In the genomic region with DNA sequence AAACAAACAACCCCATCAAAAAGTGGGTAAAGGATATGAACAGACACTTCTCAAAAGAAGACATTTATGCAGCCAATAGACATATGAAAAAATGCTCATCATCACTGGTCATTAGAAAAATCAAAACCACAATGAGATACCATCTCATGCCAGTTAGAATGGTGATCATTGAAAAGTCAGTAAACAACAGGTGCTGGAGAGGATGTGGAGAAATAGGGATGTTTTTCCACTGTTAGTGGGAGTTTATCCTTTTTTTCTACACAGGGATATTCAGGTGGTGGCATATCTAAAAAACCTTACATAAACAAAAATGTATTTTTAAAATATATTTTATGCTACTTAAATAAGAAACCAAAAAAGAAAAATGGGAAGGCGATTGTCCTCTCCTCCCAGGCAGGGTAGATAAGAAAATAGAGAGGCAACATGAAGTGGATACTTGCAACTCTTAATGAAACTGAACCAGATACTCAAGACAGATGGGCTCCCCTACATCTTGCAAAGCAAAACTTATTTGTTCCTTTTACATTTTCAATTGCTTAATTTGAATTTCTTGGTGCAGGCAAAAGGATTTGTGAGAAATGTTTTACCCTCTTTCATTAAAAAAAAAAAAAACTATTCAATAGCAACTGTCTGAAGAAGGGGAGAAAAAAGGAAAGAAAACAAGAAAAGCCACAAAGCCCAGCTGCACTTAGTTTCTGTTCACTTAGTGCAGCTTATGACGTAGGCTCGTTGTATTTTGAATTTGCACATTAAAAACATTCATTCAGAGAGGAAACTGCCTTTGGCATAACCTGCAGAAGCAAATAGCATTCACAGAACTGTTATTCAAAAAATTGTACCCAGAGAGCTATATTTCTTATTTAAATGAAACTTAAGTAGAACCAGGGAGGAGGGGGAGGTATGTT, we compare ENCODE assay signal across 9 cellular contexts. TPM values are rescaled to one million over a fixed set of nuclear protein-coding genes. Genes with fewer than 3 reads are reported as not detected.
DNase-seq lines count a peak whose midpoint lies in the region; ATAC-seq and TF ChIP-seq lines count a peak whose summit lies in the region.
"Had no signal": no experiment of that assay in that cellular context is flagged by ENCODE, and none has a peak within 500 bp of the region (broad histone marks: within the 10 kb centered on the region; RNA-seq: fewer than 3 reads in every experiment).

No MANE protein-coding gene starts in this region.

- ATAC-seq in HG03039 (IDR thresholded peaks at IDR 0.05; ENCODE audit: unreplicated experiment) (peak; percentile 92), aorta (ENCODE audit: low FRiP score) (peak; percentile 62)

- TF ChIP-seq POLR2A in adrenal gland (IDR thresholded peaks at IDR 0.05) = no peak

- intact Hi-C loops in aorta (cut with DNase I) (loop anchor here (2.0 to 10.0 kb wide), 2 partner anchors 16 to 54 kb away; no protein-coding TSS in a partner anchor), adrenal gland (cut with DNase I) (no loop called here)

- no peaks in the 10 kb centered on the region for H3K36me3 ChIP-seq in aorta (ENCODE audit: control insufficient read depth in 1 of 2, insufficient read depth in 2 of 2, low read length in 1 of 2)
- H3K36me3 ChIP-seq in adrenal gland (replicated peaks in 1 of 2) = no peaks in the 10 kb centered on the region

- H3K9me3 ChIP-seq in aorta (ENCODE audit: control insufficient read depth, low read length) (no peaks in the 10 kb centered on the region), adrenal gland (replicated peaks in 1 of 3) (no peaks in the 10 kb centered on the region)

- H3K27ac Mint-ChIP-seq in activated naive CD4-positive, alpha-beta T cell treated with anti-CD3 and anti-CD28 coated beads, Interleukin-2, amount 50 U/mL, for 24 hours = peak overlapping the region; percentile 85
- peak overlapping the region; percentile 74 to 93 (median 90) for H3K27ac Mint-ChIP-seq in immature natural killer cell
- H3K27ac Mint-ChIP-seq: dendritic cell treated with granulocyte-macrophage colony-stimulating factor and Interleukin-4, amounts not matched to agents 40 ng/mL and 50 ng/mL, for 4 days had no signal

- H3K9me3 Mint-ChIP-seq in activated naive CD4-positive, alpha-beta T cell treated with anti-CD3 and anti-CD28 coated beads, Interleukin-2, amount 50 U/mL, for 24 hours = no peaks in the 10 kb centered on the region
- no peaks in the 10 kb centered on the region for H3K9me3 Mint-ChIP-seq in immature natural killer cell
- H3K9me3 Mint-ChIP-seq: dendritic cell treated with granulocyte-macrophage colony-stimulating factor and Interleukin-4, amounts not matched to agents 40 ng/mL and 50 ng/mL, for 4 days had no signal

- WGBS in aorta, 2 donors = 17 to 18% methylated on average over 3 of the region's 3 CpGs
- 58 to 73% (median 68%) methylated on average over 3 of the region's 3 CpGs for WGBS in adrenal gland, 4 donors

- H3K27ac ChIP-seq in aorta (ENCODE audit: low read depth in 1 of 2, low read length in 2 of 2) (peak overlapping the region in 1 of 2 donors; percentile 100), adrenal gland (peak overlapping the region in 1 of 5 donors; percentile 17)

- H3K36me3 Mint-ChIP-seq in activated naive CD4-positive, alpha-beta T cell treated with anti-CD3 and anti-CD28 coated beads, Interleukin-2, amount 50 U/mL, for 24 hours = no peaks in the 10 kb centered on the region
- no peaks in the 10 kb centered on the region for H3K36me3 Mint-ChIP-seq in immature natural killer cell

- H3K4me1 Mint-ChIP-seq in activated naive CD4-positive, alpha-beta T cell treated with anti-CD3 and anti-CD28 coated beads, Interleukin-2, amount 50 U/mL, for 24 hours = peaks cover 43% of the 10 kb centered on the region
- peaks cover 32 to 35% of the 10 kb centered on the region in 2 donors for H3K4me1 Mint-ChIP-seq in immature natural killer cell

- no peaks in the 10 kb centered on the region for H3K27me3 Mint-ChIP-seq in activated naive CD4-positive, alpha-beta T cell treated with anti-CD3 and anti-CD28 coated beads, Interleukin-2, amount 50 U/mL, for 24 hours
- H3K27me3 Mint-ChIP-seq in immature natural killer cell (ENCODE audit: low read depth in 3 of 3) = peaks cover 0 to 2% (median 1%) of the 10 kb centered on the region in 3 donors
- H3K27me3 Mint-ChIP-seq: dendritic cell treated with granulocyte-macrophage colony-stimulating factor and Interleukin-4, amounts not matched to agents 40 ng/mL and 50 ng/mL, for 4 days had no signal

- no peak for TF ChIP-seq CTCF in adrenal gland (IDR thresholded peaks at IDR 0.05)

- no peak for DNase-seq in activated naive CD4-positive, alpha-beta T cell treated with anti-CD3 and anti-CD28 coated beads, Interleukin-2, amount 50 U/mL, for 16 hours
- DNase-seq in T-helper 1 cell (peak in 3 of 5 donors; percentile 4 to 89 (median 10)), immature natural killer cell (peak; percentile 43 to 64 (median 55)), aorta (no peak), adrenal gland (no peak), NCI-H446 (lab: John Stamatoyannopoulos, UW) (no peak)

- no peak overlapping the region for H3K4me3 ChIP-seq in aorta (ENCODE audit: low read length in 2 of 2)
- H3K4me3 ChIP-seq in adrenal gland = no peak overlapping the region

- peak overlapping the region; percentile 69 for H3K4me3 Mint-ChIP-seq in activated naive CD4-positive, alpha-beta T cell treated with anti-CD3 and anti-CD28 coated beads, Interleukin-2, amount 50 U/mL, for 24 hours
- peak overlapping the region in 4 of 5 donors; percentile 31 to 74 (median 50) for H3K4me3 Mint-ChIP-seq in immature natural killer cell
- H3K4me3 Mint-ChIP-seq: dendritic cell treated with granulocyte-macrophage colony-stimulating factor and Interleukin-4, amounts not matched to agents 40 ng/mL and 50 ng/mL, for 4 days had no signal

- no peaks in the 10 kb centered on the region for H3K27me3 ChIP-seq in aorta (ENCODE audit: control insufficient read depth in 1 of 2, insufficient read depth in 2 of 2, low read length in 1 of 2)
- no peaks in the 10 kb centered on the region for H3K27me3 ChIP-seq in adrenal gland

- H3K4me1 ChIP-seq in aorta (ENCODE audit: control insufficient read depth in 1 of 2, insufficient read depth in 2 of 2, low read length in 2 of 2) (peaks cover 3 to 9% of the 10 kb centered on the region in 2 donors), adrenal gland (replicated peaks in 1 of 2) (peaks cover 0 to 15% of the 10 kb centered on the region in 2 donors)

RNA-seq across cellular contexts. Expression of gene RGS1, which starts 36.9 kb away (rescaled TPM):
- polyA plus RNA-seq in immature natural killer cell = 10 to 100 TPM; 35.5 to 51.9 (median 35.7) TPM
- 10 to 100 TPM; 26.8 to 43.4 TPM for total RNA-seq in aorta
- polyA plus RNA-seq in aorta = 10 to 100 TPM in 1 of 2 donors, 1 to 10 TPM in 1; 4.1 to 23.3 TPM
- 10 to 100 TPM in 5 of 8 donors, 1 to 10 TPM in 3; 2.7 to 69.3 (median 15.4) TPM for total RNA-seq in adrenal gland
- 100 to 1,000 TPM in 1 of 3 donors, 1 to 10 TPM in 2; 5.2 to 124 (median 6.0) TPM for polyA plus RNA-seq in adrenal gland

Comparison
In these comparisons a context has a peak if more than half of its experiments do, and no peak if none do; other contexts are left out.
1. DNase-seq: peak in T-helper 1 cell (3 of 5) and immature natural killer cell (3 of 3); none in activated naive CD4-positive, alpha-beta T cell treated with anti-CD3 and anti-CD28 coated beads, Interleukin-2, amount 50 U/mL, for 16 hours (single experiment), aorta (0 of 2), adrenal gland (0 of 7) and NCI-H446 (0 of 2).
2. intact Hi-C loops: an anchor here in aorta (2.0 to 10.0 kb wide); none called in adrenal gland.